Comparison of ENCODE assay signal across 8 cellular contexts in genomic region chr12:56299308-56299852, GRCh38. TPM values are rescaled to one million over a fixed set of nuclear protein-coding genes. Genes with fewer than 3 reads are reported as not detected.
DNase-seq lines count a peak whose midpoint lies in the region; ATAC-seq and TF ChIP-seq lines count a peak whose summit lies in the region.

No MANE protein-coding gene starts in this region.

- H3K4me1 ChIP-seq in muscle layer of colon (ENCODE audit: insufficient read depth, low read length), result peaks cover 52% of the 10 kb centered on the region
- H3K4me1 ChIP-seq in urinary bladder (ENCODE audit: insufficient read depth), result no peaks in the 10 kb centered on the region

- H3K9me3 Mint-ChIP-seq in HFFc6, result no peaks in the 10 kb centered on the region
- H3K9me3 Mint-ChIP-seq in effector memory CD8-positive, alpha-beta T cell, result no peaks in the 10 kb centered on the region

- H3K36me3 Mint-ChIP-seq in HFFc6 (ENCODE audit: low read depth) (peaks cover 13% of the 10 kb centered on the region; the same call in 1 of the 2 replicates), T-helper 17 cell (ENCODE audit: low read depth) (no peaks in the 10 kb centered on the region)
- peaks cover 42% of the 10 kb centered on the region for H3K36me3 Mint-ChIP-seq in effector memory CD8-positive, alpha-beta T cell (ENCODE audit: insufficient read depth)

- H3K4me1 Mint-ChIP-seq in HFFc6 (ENCODE audit: low read depth) (peaks cover 49% of the 10 kb centered on the region), T-helper 17 cell (peaks cover 39% of the 10 kb centered on the region)
- H3K4me1 Mint-ChIP-seq in effector memory CD8-positive, alpha-beta T cell (ENCODE audit: low read depth in 2 of 2), result peaks cover 31 to 52% of the 10 kb centered on the region in 2 donors

- no peaks in the 10 kb centered on the region for H3K9me3 ChIP-seq in T-helper 17 cell (ENCODE audit: control insufficient read depth, low read length, poor library complexity, severe bottlenecking)
- H3K9me3 ChIP-seq in muscle layer of colon (ENCODE audit: low read length), result no peaks in the 10 kb centered on the region

- WGBS in urinary bladder, result 1% methylated on average over 10 of the region's 10 CpGs

- H3K4me3 ChIP-seq in muscle layer of colon (ENCODE audit: low read depth in 1 of 2, low read length in 2 of 2) (peak overlapping the region; percentile 67 to 90), urinary bladder (ENCODE audit: low read depth, low read length) (peak overlapping the region; percentile 71)

- TF ChIP-seq CTCF in C4-2B (conservative IDR thresholded peaks at IDR 0.05) (no peak), HFFc6 (IDR thresholded peaks at IDR 0.05) (no peak)

- peak overlapping the region; percentile 37 for H3K9ac ChIP-seq in muscle layer of colon (ENCODE audit: low read length)

- H3K27ac Mint-ChIP-seq in HFFc6 (peak overlapping the region; percentile 89), T-helper 17 cell (peak overlapping the region; percentile 94)
- H3K27ac Mint-ChIP-seq in effector memory CD8-positive, alpha-beta T cell, result peak overlapping the region; percentile 97

- ATAC-seq in T-helper 17 cell, result peak; percentile 4
- no peak for ATAC-seq in effector memory CD8-positive, alpha-beta T cell (replicated peaks)

- H3K27ac ChIP-seq in C4-2B (peak overlapping the region; percentile 97), muscle layer of colon (ENCODE audit: low read depth, low read length) (peak overlapping the region; percentile 96), urinary bladder (ENCODE audit: low read depth) (peak overlapping the region; percentile 82)

- DNase-seq in HFFc6, result peak; percentile 10
- no peak for DNase-seq in T-helper 17 cell
- DNase-seq in effector memory CD8-positive, alpha-beta T cell, result no peak
- DNase-seq in HuH-7 (ENCODE audit: low spot score), result no peak
- no peak for DNase-seq in NCI-H2081 treated with DMSO at 0.1 percent for 48 hours (lab: John Stamatoyannopoulos, UW)

- peak overlapping the region; percentile 98 for H3K4me3 Mint-ChIP-seq in HFFc6
- H3K4me3 Mint-ChIP-seq in T-helper 17 cell, result peak overlapping the region; percentile 94
- H3K4me3 Mint-ChIP-seq in effector memory CD8-positive, alpha-beta T cell, result peak overlapping the region; percentile 95 to 97

- H3K27me3 Mint-ChIP-seq in HFFc6 (ENCODE audit: insufficient read depth), result no peaks in the 10 kb centered on the region; the same call in none of the 2 replicates
- no peaks in the 10 kb centered on the region for H3K27me3 Mint-ChIP-seq in T-helper 17 cell
- no peaks in the 10 kb centered on the region for H3K27me3 Mint-ChIP-seq in effector memory CD8-positive, alpha-beta T cell

- no peaks in the 10 kb centered on the region for H3K27me3 ChIP-seq in muscle layer of colon (ENCODE audit: control insufficient read depth in 1 of 2, insufficient read depth in 2 of 2, low read length in 2 of 2)

- no peaks in the 10 kb centered on the region for H3K36me3 ChIP-seq in muscle layer of colon (ENCODE audit: insufficient read depth, low read length)
- no peaks in the 10 kb centered on the region for H3K36me3 ChIP-seq in urinary bladder (ENCODE audit: insufficient read depth)

RNA-seq across cellular contexts. Expression of gene CS, which starts 0.8 kb away (rescaled TPM):
- total RNA-seq in HFFc6 (2021; fragmentation: NEBNext Ultra II Directional; extraction: Animal tissue kit (Norgen Biotek cat#: 25700)), result 100 to 1,000 TPM; 196 to 247 (median 232) TPM
- total RNA-seq in T-helper 17 cell, result 100 to 1,000 TPM; 189 to 197 TPM
- total RNA-seq in urinary bladder, result 64.3 TPM
- polyA plus RNA-seq in urinary bladder, result 101 TPM

RNA-seq across cellular contexts. Expression of gene CNPY2, which starts 16.4 kb away (rescaled TPM):
- total RNA-seq in HFFc6 (2021; fragmentation: NEBNext Ultra II Directional; extraction: Animal tissue kit (Norgen Biotek cat#: 25700)), result 100 to 1,000 TPM; 177 to 275 (median 188) TPM
- total RNA-seq in T-helper 17 cell, result 10 to 100 TPM; 47.4 to 53.4 TPM
- 53.8 TPM for total RNA-seq in urinary bladder
- 75.6 TPM for polyA plus RNA-seq in urinary bladder

RNA-seq across cellular contexts. Expression of gene COQ10A, which starts 32.6 kb away (rescaled TPM):
- 10 to 100 TPM in 1 of 6 experiments, 1 to 10 TPM in 5; 6.4 to 10.7 (median 8.2) TPM for total RNA-seq in HFFc6 (2021; fragmentation: NEBNext Ultra II Directional; extraction: Animal tissue kit (Norgen Biotek cat#: 25700))
- total RNA-seq in T-helper 17 cell (10 to 100 TPM; 28.7 to 34.4 TPM), urinary bladder (6.9 TPM)
- 13.8 TPM for polyA plus RNA-seq in urinary bladder

RNA-seq across cellular contexts. Expression of gene PAN2, which starts 34.4 kb away (rescaled TPM):
- 10 to 100 TPM in 5 of 6 experiments, 1 to 10 TPM in 1; 9.0 to 16.7 (median 14.6) TPM for total RNA-seq in HFFc6 (2021; fragmentation: NEBNext Ultra II Directional; extraction: Animal tissue kit (Norgen Biotek cat#: 25700))
- 100 to 1,000 TPM in 1 of 2 donors, 10 to 100 TPM in 1; 81.1 to 108 TPM for total RNA-seq in T-helper 17 cell
- 64.7 TPM for total RNA-seq in urinary bladder
- polyA plus RNA-seq in urinary bladder, result 31.1 TPM

RNA-seq across cellular contexts. Expression of gene IL23A, which starts 39.3 kb away (rescaled TPM):
- under 1 TPM in 1 of 6 experiments, not detected in 5; 0.38 TPM for total RNA-seq in HFFc6 (2021; fragmentation: NEBNext Ultra II Directional; extraction: Animal tissue kit (Norgen Biotek cat#: 25700))
- total RNA-seq in T-helper 17 cell, result 10 to 100 TPM; 44.9 to 49.8 TPM
- not detected for total RNA-seq in urinary bladder
- 0.89 TPM for polyA plus RNA-seq in urinary bladder
